ENCODE assay signal across 8 cellular contexts in genomic region chr1:61080408-61081134, GRCh38. TPM values are rescaled to one million over a fixed set of nuclear protein-coding genes. Genes with fewer than 3 reads are reported as not detected.
DNase-seq lines count a peak whose midpoint lies in the region; ATAC-seq and TF ChIP-seq lines count a peak whose summit lies in the region.

No MANE protein-coding gene starts in this region.

- no peak for TF ChIP-seq EP300 in stomach (IDR thresholded peaks at IDR 0.05)

- ATAC-seq in HG02759 (IDR thresholded peaks at IDR 0.05; ENCODE audit: unreplicated experiment) (no peak), HG03439 (IDR thresholded peaks at IDR 0.05; ENCODE audit: unreplicated experiment) (no peak), GM19324 (IDR thresholded peaks at IDR 0.05; ENCODE audit: low FRiP score, unreplicated experiment) (no peak)

- H4K20me1 ChIP-seq in hepatocyte (ENCODE audit: insufficient read depth, poor library complexity, severe bottlenecking) = no peaks in the 10 kb centered on the region

- intact Hi-C loops in stomach (cut with DNase I; ENCODE audit: low total_unique reads) = no loop called here

- H3K4me2 ChIP-seq in hepatocyte = peak overlapping the region; percentile 77

- H2AFZ ChIP-seq in hepatocyte = no peak overlapping the region

- TF ChIP-seq POLR2A in stomach (IDR thresholded peaks at IDR 0.05) = no peak

- H3K4me3 ChIP-seq in hepatocyte (peak overlapping the region; percentile 63), stomach (peak overlapping the region; percentile 9 to 90 (median 52))

- H3K27me3 ChIP-seq in hepatocyte = no peaks in the 10 kb centered on the region
- H3K27me3 ChIP-seq in stomach = peaks cover 0 to 5% (median 0%) of the 10 kb centered on the region in 3 donors

- no peaks in the 10 kb centered on the region for H3K36me3 ChIP-seq in hepatocyte (replicated peaks; ENCODE audit: insufficient read depth, low read depth)
- no peaks in the 10 kb centered on the region for H3K36me3 ChIP-seq in stomach

- no peaks in the 10 kb centered on the region for H3K9me2 ChIP-seq in hepatocyte (replicated peaks; ENCODE audit: insufficient read depth)

- 10% methylated on average over 7 of the region's 7 CpGs for WGBS in hepatocyte (ENCODE audit: low lambda C conversion rate, missing lambda C conversion rate)
- WGBS in stomach, 5 donors = 15 to 19% (median 17%) methylated on average over 7 of the region's 7 CpGs

- H3K9me3 ChIP-seq in hepatocyte (ENCODE audit: low read depth) (no peaks in the 10 kb centered on the region), stomach (no peaks in the 10 kb centered on the region)

- H3K4me1 ChIP-seq in hepatocyte (ENCODE audit: insufficient read depth) = peaks cover 28% of the 10 kb centered on the region
- peaks cover 39 to 67% (median 59%) of the 10 kb centered on the region in 4 donors for H3K4me1 ChIP-seq in stomach

- H3K79me2 ChIP-seq in hepatocyte = peaks cover 25% of the 10 kb centered on the region

- H3K27ac ChIP-seq in VCaP (peak overlapping the region; percentile 93), hepatocyte (peak overlapping the region; percentile 84), stomach (peak overlapping the region; percentile 71 to 96 (median 90))

- TF ChIP-seq CTCF in VCaP (conservative IDR thresholded peaks at IDR 0.05) (no peak), hepatocyte (IDR thresholded peaks at IDR 0.05; ENCODE audit: poor library complexity) (no peak), stomach (IDR thresholded peaks at IDR 0.05) (no peak)

- DNase-seq in NCI-H82 (lab: John Stamatoyannopoulos, UW) (peak; percentile 20), NCI-H82 treated with DMSO at 0.1 percent for 48 hours (lab: John Stamatoyannopoulos, UW; ENCODE audit: unreplicated experiment) (no peak), hepatocyte (ENCODE audit: low spot score) (no peak), stomach (no peak)

RNA-seq across cellular contexts. Expression of gene NFIA, which starts 1.8 kb away (rescaled TPM):
- total RNA-seq in hepatocyte (15.1 and 18.1 TPM in 2 replicates), stomach (100 to 1,000 TPM in 1 of 5 donors, 10 to 100 TPM in 4; 16.8 to 108 (median 61.0) TPM)
- polyA plus RNA-seq in hepatocyte (12.6 and 18.2 TPM in 2 replicates), stomach (10 to 100 TPM in 2 of 3 donors, 1 to 10 TPM in 1; 9.6 to 11.9 (median 10.0) TPM)
